In genomic region chr2:227324671-227325055, GRCh38 we compare ENCODE assay signal across 9 cellular contexts. TPM values are rescaled to one million over a fixed set of nuclear protein-coding genes. Genes with fewer than 3 reads are reported as not detected.
DNase-seq lines count a peak whose midpoint lies in the region; ATAC-seq lines count a peak whose summit lies in the region.
"Had no signal": no experiment of that assay in that cellular context is flagged by ENCODE, and none has a peak within 500 bp of the region (broad histone marks: within the 10 kb centered on the region; RNA-seq: fewer than 3 reads in every experiment).

No MANE protein-coding gene starts in this region.

- WGBS in GM23248 (ENCODE audit: low coverage in 1 of 2, low lambda C conversion rate in 2 of 2, missing lambda C conversion rate in 2 of 2), 2 experiments: 0 to 3% methylated on average over 6 of the region's 6 CpGs

- peak overlapping the region; percentile 93 for H3K4me2 ChIP-seq in GM23248 (ENCODE audit: unreplicated experiment)

- in situ Hi-C loops in GM23248 (cut with MboI): no loop called here

- DNase-seq in DMS114 treated with DMSO at 0.1 percent for 48 hours (lab: John Stamatoyannopoulos, UW; ENCODE audit: unreplicated experiment) (peak; percentile 70), GM23248 (no peak), RPMI8226 (peak; percentile 24), epidermal melanocyte (ENCODE audit: insufficient read length, low spot score) (peak; percentile 52), HCEC 1CT (no peak)
- peak in 1 of 9 donors; percentile 13 for DNase-seq in naive thymus-derived CD4-positive, alpha-beta T cell

- no peaks in the 10 kb centered on the region for H3K9me3 ChIP-seq in GM23248 (ENCODE audit: low read depth)
- no peaks in the 10 kb centered on the region for H3K9me3 ChIP-seq in naive thymus-derived CD4-positive, alpha-beta T cell (ENCODE audit: control insufficient read depth in 2 of 3, low read length in 3 of 3)

- peaks cover 56% of the 10 kb centered on the region for H3K79me2 ChIP-seq in GM23248 (ENCODE audit: insufficient read depth)

- H3K27me3 Mint-ChIP-seq in naive thymus-derived CD4-positive, alpha-beta T cell: peaks cover 0 to 13% (median 0%) of the 10 kb centered on the region in 5 donors

- intact Hi-C loops in naive thymus-derived CD4-positive, alpha-beta T cell (cut with micrococcal nuclease): loop anchor here (1.0 to 5.0 kb wide), 6 partner anchors 87 to 1657 kb away; partner anchors contain the start of genes AGFG1 (in 2 of the 2), RHBDD1 (in 2 of the 2) and IRS1 (in 1 of the 2)

- H3K27me3 ChIP-seq in GM23248 (replicated peaks; ENCODE audit: insufficient read depth): no peaks in the 10 kb centered on the region
- H3K27me3 ChIP-seq in naive thymus-derived CD4-positive, alpha-beta T cell (ENCODE audit: control insufficient read depth in 2 of 2, insufficient read depth in 2 of 2, low read length in 2 of 2): no peaks in the 10 kb centered on the region

- no peaks in the 10 kb centered on the region for H3K9me2 ChIP-seq in GM23248 (ENCODE audit: insufficient read depth)

- peaks cover 0 to 15% (median 0%) of the 10 kb centered on the region in 11 donors for H3K9me3 Mint-ChIP-seq in naive thymus-derived CD4-positive, alpha-beta T cell

- H4K20me1 ChIP-seq in GM23248 (ENCODE audit: insufficient read depth): no peaks in the 10 kb centered on the region

- H3K27ac Mint-ChIP-seq in naive thymus-derived CD4-positive, alpha-beta T cell: peak overlapping the region; percentile 83 to 97 (median 93)

- H3K4me3 ChIP-seq in GM23248: peak overlapping the region; percentile 97
- peak overlapping the region; percentile 76 for H3K4me3 ChIP-seq in naive thymus-derived CD4-positive, alpha-beta T cell (ENCODE audit: low read length)

- H3K4me1 ChIP-seq in GM23248 (ENCODE audit: insufficient read depth): peaks cover 30% of the 10 kb centered on the region
- H3K4me1 ChIP-seq in naive thymus-derived CD4-positive, alpha-beta T cell (ENCODE audit: control insufficient read depth in 2 of 2, insufficient read depth in 2 of 2, low read length in 2 of 2): peaks cover 4 to 24% of the 10 kb centered on the region in 2 donors

- CTCF ChIA-PET in naive thymus-derived CD4-positive, alpha-beta T cell (lab: Charles Lee): no interaction called here

- peak overlapping the region; percentile 91 to 97 (median 96) for H3K4me3 Mint-ChIP-seq in naive thymus-derived CD4-positive, alpha-beta T cell

- ATAC-seq in naive thymus-derived CD4-positive, alpha-beta T cell: no peak
- no peak for ATAC-seq in HG02588 (IDR thresholded peaks at IDR 0.05; ENCODE audit: unreplicated experiment)
- ATAC-seq in GM19463 (IDR thresholded peaks at IDR 0.05; ENCODE audit: unreplicated experiment): no peak

- H3K36me3 ChIP-seq in GM23248 (ENCODE audit: low read depth): no peaks in the 10 kb centered on the region
- peaks cover 0 to 6% (median 0%) of the 10 kb centered on the region in 3 experiments for H3K36me3 ChIP-seq in naive thymus-derived CD4-positive, alpha-beta T cell (ENCODE audit: control insufficient read depth in 2 of 3, insufficient read depth in 3 of 3, low read length in 3 of 3)

- H3K4me1 Mint-ChIP-seq in naive thymus-derived CD4-positive, alpha-beta T cell: peaks cover 8 to 59% (median 46%) of the 10 kb centered on the region in 7 donors

- H3K36me3 Mint-ChIP-seq in naive thymus-derived CD4-positive, alpha-beta T cell: peaks cover 0 to 11% (median 5%) of the 10 kb centered on the region in 5 donors

- H3F3A ChIP-seq in GM23248 (ENCODE audit: insufficient read depth): 0 out of 2 replicates have a peak, but pooled peaks cover 9% of the 10 kb centered on the region

- peak overlapping the region; percentile 100 for H2AFZ ChIP-seq in GM23248

- H3K9ac ChIP-seq in GM23248: peak overlapping the region; percentile 88

- POLR2A ChIA-PET in naive thymus-derived CD4-positive, alpha-beta T cell (lab: Charles Lee): no interaction called here

- peak overlapping the region; percentile 55 for H3K27ac ChIP-seq in GM23248
- peak overlapping the region; percentile 92 for H3K27ac ChIP-seq in naive thymus-derived CD4-positive, alpha-beta T cell (ENCODE audit: low read depth, low read length)

RNA-seq across cellular contexts. Expression of gene MFF, which starts 0.4 kb away (rescaled TPM):
- 250 and 258 TPM in 2 replicates for total RNA-seq in GM23248 (2014; rRNA removed; shearing (Covaris generic))
- polyA plus RNA-seq in GM23248 (2016; fragmentation: Nextera tagmentation; extraction: Ambion mirVana): 300 and 301 TPM in 2 replicates
- total RNA-seq in naive thymus-derived CD4-positive, alpha-beta T cell: 10 to 100 TPM; 51.7 to 64.7 (median 61.8) TPM
- polyA plus RNA-seq in naive thymus-derived CD4-positive, alpha-beta T cell: 100 to 1,000 TPM; 139 to 153 TPM

RNA-seq across cellular contexts. Expression of gene TM4SF20, which starts 54.4 kb away (rescaled TPM):
- 14.2 and 18.7 TPM in 2 replicates for total RNA-seq in GM23248 (2014; rRNA removed; shearing (Covaris generic))
- 16.8 and 18.7 TPM in 2 replicates for polyA plus RNA-seq in GM23248 (2016; fragmentation: Nextera tagmentation; extraction: Ambion mirVana)
- total RNA-seq in naive thymus-derived CD4-positive, alpha-beta T cell: not detected
- polyA plus RNA-seq in naive thymus-derived CD4-positive, alpha-beta T cell: under 1 TPM in 1 of 2 donors, not detected in 1; 0.09 TPM
- total RNA-seq: T-helper 1 cell treated with Interleukin-12 subunit alpha and Interleukin-12 subunit beta and Interleukin-4 antibody, amounts not matched to agents 30 ng/mL and 1 ng/mL, for 36 hours had no signal

Comparison
In these comparisons a context has a peak if more than half of its experiments do, and no peak if none do; other contexts are left out.
1. DNase-seq: peak in DMS114 treated with DMSO at 0.1 percent for 48 hours (single experiment), RPMI8226 (single experiment) and epidermal melanocyte (single experiment); none in GM23248 (single experiment) and HCEC 1CT (single experiment).
2. RNA of gene TM4SF20, which starts 54.4 kb away (total RNA-seq): 14.2 to 18.7 TPM in GM23248; not detected in naive thymus-derived CD4-positive, alpha-beta T cell; every median in the first group is over 10 times any median in the second.